16 cellular contexts compared by ENCODE assay signal in genomic region chr15:97978408-97979130, GRCh38. TPM values are rescaled to one million over a fixed set of nuclear protein-coding genes. Genes with fewer than 3 reads are reported as not detected.
DNase-seq lines count a peak whose midpoint lies in the region; ATAC-seq and TF ChIP-seq lines count a peak whose summit lies in the region.
"Had no signal": no experiment of that assay in that cellular context is flagged by ENCODE, and none has a peak within 500 bp of the region (broad histone marks: within the 10 kb centered on the region; RNA-seq: fewer than 3 reads in every experiment).

No MANE protein-coding gene starts in this region.

- dilution Hi-C loops in mammary epithelial cell (cut with HindIII; ENCODE audit: low sequenced_read_pairs): loop anchor here (10.0 kb wide), 1 partner anchor 186 kb away; no protein-coding TSS in a partner anchor

- H3K36me3 Mint-ChIP-seq in MCF 10A (ENCODE audit: insufficient read depth, unreplicated experiment): peaks cover 17% of the 10 kb centered on the region

- no peaks in the 10 kb centered on the region for H3K27me3 Mint-ChIP-seq in MCF 10A (ENCODE audit: insufficient read depth, unreplicated experiment)

- H3K27ac ChIP-seq in mammary epithelial cell (ENCODE audit: insufficient read depth, low read depth, low read length) (no peak overlapping the region), suprapubic skin (peak overlapping the region; percentile 2)
- H3K27ac ChIP-seq: spleen, tibial artery had no signal

- H3K79me2 ChIP-seq in mammary epithelial cell (ENCODE audit: insufficient read depth, low read length): no peaks in the 10 kb centered on the region

- POLR2A ChIA-PET in MCF 10A (lab: Yijun Ruan, JAX): interaction anchor here (0.9 to 4.8 kb wide), 7 partner anchors 14 to 104 kb away, joined by 4 to 45 read pairs (median 5); partner anchors contain the start of gene ARRDC4

- H3K4me3 ChIP-seq in mammary epithelial cell (replicated peaks in 1 of 3; ENCODE audit: insufficient read depth in 1 of 3, low read depth in 2 of 3, low read length in 3 of 3) (no peak overlapping the region), astrocyte of the spinal cord (ENCODE audit: low read depth, low read length) (no peak overlapping the region), suprapubic skin (no peak overlapping the region)
- H3K4me3 ChIP-seq: spleen, tibial artery had no signal

- no peak overlapping the region for H3K4me3 Mint-ChIP-seq in MCF 10A (ENCODE audit: unreplicated experiment)
- H3K4me3 Mint-ChIP-seq: neural crest cell; T-helper 2 cell treated with Interferon-gamma antibody and Interleukin-4, amounts not matched to agents 5 μg/mL and 100 μg/mL, for 36 hours had no signal

- 75% methylated on average over 4 of the region's 4 CpGs for WGBS in mammary epithelial cell (ENCODE audit: low coverage, missing lambda C conversion rate)
- WGBS in suprapubic skin: 70% methylated on average over 4 of the region's 4 CpGs

- H3K4me2 ChIP-seq in mammary epithelial cell (ENCODE audit: insufficient read depth, low read depth, low read length): no peak overlapping the region

- no peaks in the 10 kb centered on the region for H4K20me1 ChIP-seq in mammary epithelial cell (ENCODE audit: insufficient read depth, low read length)

- peaks cover 39% of the 10 kb centered on the region for H3K4me1 Mint-ChIP-seq in MCF 10A (ENCODE audit: insufficient read depth, unreplicated experiment)
- H3K4me1 Mint-ChIP-seq: neural crest cell had no signal

- in situ Hi-C loops in mammary epithelial cell (cut with MboI; ENCODE audit: low sequenced_read_pairs in 2 of 2): no loop called here
- in situ Hi-C loops in astrocyte of the spinal cord (cut with HindIII; ENCODE audit: low sequenced_read_pairs): no loop called here

- TF ChIP-seq EP300 in suprapubic skin (IDR thresholded peaks at IDR 0.05): no peak

- no peak for ATAC-seq in HG03439 (IDR thresholded peaks at IDR 0.05; ENCODE audit: unreplicated experiment)

- intact Hi-C loops in MCF 10A (cut with micrococcal nuclease) (no loop called here), mammary epithelial cell (cut with micrococcal nuclease) (loop anchor here (5.0 kb wide), 1 partner anchor 109 kb away; no protein-coding TSS in a partner anchor)

- BruUV-seq in MCF 10A (replicated peaks; lab: Mats Ljungman, UMichigan): no TSS peak
- no TSS peak for BruUV-seq in mammary epithelial cell (replicated peaks; lab: Mats Ljungman, UMichigan)

- DNase-seq in MCF 10A (ENCODE audit: unreplicated experiment): peak; percentile 64
- no peak for DNase-seq in mammary epithelial cell
- peak; percentile 12 for DNase-seq in astrocyte of the spinal cord (ENCODE audit: low read depth, low spot score)
- DNase-seq in kidney tubule cell (ENCODE audit: low spot score): peak; percentile 74
- no peak for DNase-seq in suprapubic skin (ENCODE audit: low spot score in 2 of 2)
- no peak for DNase-seq in HCEC 1CT
- no peak for DNase-seq in COLO829 (ENCODE audit: low spot score)
- DNase-seq: activated CD4-positive, alpha-beta T cell treated with anti-CD3 and anti-CD28 coated beads, Interleukin-2, amount 50 U/mL, for 4 hours; effector CD4-positive, alpha-beta T cell; NCI-H1105 treated with DMSO at 0.1 percent for 48 hours; NCI-H510A; spleen; tibial artery had no signal

- H3K36me3 ChIP-seq in mammary epithelial cell (ENCODE audit: insufficient read depth, low read length): no peaks in the 10 kb centered on the region
- peaks cover 7% of the 10 kb centered on the region for H3K36me3 ChIP-seq in suprapubic skin

- H3K27me3 ChIP-seq in mammary epithelial cell (ENCODE audit: insufficient read depth, low read length) (no peaks in the 10 kb centered on the region), suprapubic skin (no peaks in the 10 kb centered on the region)
- H3K27me3 ChIP-seq: spleen, tibial artery had no signal

- H2AFZ ChIP-seq in mammary epithelial cell (ENCODE audit: low read depth, low read length): no peak overlapping the region

- no peak for TF ChIP-seq POLR2A in suprapubic skin (IDR thresholded peaks at IDR 0.05)

- CTCF ChIA-PET in MCF 10A (lab: Yijun Ruan, JAX) (interaction anchor here (0.6 to 2.0 kb wide), 11 partner anchors 14 to 200 kb away, joined by 3 to 9 read pairs (median 3); no protein-coding TSS in a partner anchor), mammary epithelial cell (lab: Charles Lee; ENCODE audit: low non-redundant PET) (no interaction called here)

- H3K27ac Mint-ChIP-seq in MCF 10A (ENCODE audit: low read depth, unreplicated experiment): peak overlapping the region; percentile 51
- H3K27ac Mint-ChIP-seq: T-helper 2 cell treated with Interferon-gamma antibody and Interleukin-4, amounts not matched to agents 5 μg/mL and 100 μg/mL, for 36 hours had no signal

- H3K9me3 ChIP-seq in mammary epithelial cell (replicated peaks; ENCODE audit: insufficient read depth, low read length): no peaks in the 10 kb centered on the region
- H3K9me3 ChIP-seq in suprapubic skin: no peaks in the 10 kb centered on the region
- H3K9me3 ChIP-seq: spleen, tibial artery had no signal

- no peak overlapping the region for H3K9ac ChIP-seq in mammary epithelial cell (ENCODE audit: insufficient read depth, low read length)

- peaks cover 23% of the 10 kb centered on the region for H3K4me1 ChIP-seq in mammary epithelial cell (ENCODE audit: insufficient read depth, low read length)
- H3K4me1 ChIP-seq in suprapubic skin: peaks cover 14% of the 10 kb centered on the region
- H3K4me1 ChIP-seq: spleen, tibial artery had no signal

- no peaks in the 10 kb centered on the region for H3K9me3 Mint-ChIP-seq in MCF 10A (ENCODE audit: unreplicated experiment)
- H3K9me3 Mint-ChIP-seq: neural crest cell; T-helper 2 cell treated with Interferon-gamma antibody and Interleukin-4, amounts not matched to agents 5 μg/mL and 100 μg/mL, for 36 hours had no signal

- TF ChIP-seq CTCF in MCF 10A (IDR thresholded peaks at IDR 0.05; ENCODE audit: unreplicated experiment): no peak
- TF ChIP-seq CTCF in mammary epithelial cell (conservative IDR thresholded peaks at IDR 0.05 in 1 of 2, IDR thresholded peaks at IDR 0.05 in 1 of 2; ENCODE audit: extremely low read depth in 1 of 2, insufficient read depth in 1 of 2, low read depth in 1 of 2, low read length in 2 of 2): no peak
- no peak for TF ChIP-seq CTCF in astrocyte of the spinal cord (IDR thresholded peaks at IDR 0.05; ENCODE audit: low read depth, low read length)
- TF ChIP-seq CTCF in suprapubic skin (IDR thresholded peaks at IDR 0.05): no peak

RNA-seq across cellular contexts. Expression of gene ARRDC4, which starts 18.1 kb away (rescaled TPM):
- 36.0 and 39.8 TPM in 2 replicates for total RNA-seq in MCF 10A (2022)
- 10 to 100 TPM; 18.3 to 61.5 TPM for total RNA-seq in mammary epithelial cell
- 8.9 TPM for polyA plus RNA-seq in mammary epithelial cell
- 8.0 TPM for polyA minus RNA-seq in mammary epithelial cell
- total RNA-seq in suprapubic skin: 10 to 100 TPM; 57.7 to 67.1 (median 66.3) TPM

Comparison
In these comparisons a context has a peak if more than half of its experiments do, and no peak if none do; other contexts are left out.
1. DNase-seq: peak in MCF 10A (single experiment), astrocyte of the spinal cord (single experiment) and kidney tubule cell (single experiment); none in mammary epithelial cell (single experiment), suprapubic skin (0 of 2), HCEC 1CT (single experiment) and COLO829 (single experiment).